ENCODE assay signal across 8 cellular contexts in the genomic region with DNA sequence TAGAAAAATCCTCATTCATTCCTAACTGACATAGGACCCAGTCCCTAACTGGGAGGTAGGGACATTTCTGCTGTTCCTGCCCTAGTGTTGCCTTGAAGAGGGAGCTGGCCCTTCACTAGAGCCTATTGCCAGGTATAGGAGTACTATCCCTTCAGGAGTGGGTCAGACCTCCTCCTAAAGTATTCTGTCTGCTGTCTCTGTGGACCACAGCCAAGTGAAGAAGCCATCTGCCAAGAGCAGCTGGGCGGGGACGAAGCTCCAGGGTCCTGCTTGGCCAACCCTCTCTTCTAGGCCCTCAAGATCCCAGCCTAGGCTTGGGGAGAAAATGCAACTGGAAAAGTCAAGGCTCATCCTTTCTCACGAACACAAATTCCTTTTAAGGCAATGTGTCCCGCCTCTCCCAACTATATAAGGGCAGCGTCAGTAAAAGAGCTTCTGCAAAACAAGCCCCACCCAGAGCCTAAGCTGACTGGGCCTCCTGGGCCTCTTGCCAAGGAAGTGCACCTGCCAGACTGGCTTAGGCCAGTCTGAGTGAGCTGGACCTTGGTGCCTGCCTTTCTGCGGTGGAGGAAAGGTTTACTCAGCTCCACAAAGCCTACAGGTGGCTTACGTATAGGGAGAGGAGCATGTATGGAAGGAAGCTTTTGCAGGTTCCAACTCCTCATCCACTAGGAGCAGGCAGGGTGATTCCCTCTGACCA. TPM values are rescaled to one million over a fixed set of nuclear protein-coding genes. Genes with fewer than 3 reads are reported as not detected.
DNase-seq lines count a peak whose midpoint lies in the region; ATAC-seq and TF ChIP-seq lines count a peak whose summit lies in the region.

No MANE protein-coding gene starts in this region.

- intact Hi-C loops in mucosa of descending colon (cut with DNase I, micrococcal nuclease) (loop anchor here in 1 of 2 donors (10.0 kb wide), 1 partner anchor 195 kb away; no protein-coding TSS in a partner anchor), transverse colon (cut with DNase I; ENCODE audit: low total_unique reads) (loop anchor here (10.0 kb wide), 1 partner anchor 95 kb away; no protein-coding TSS in a partner anchor)

- WGBS in esophagus, 2 donors, result 10 to 20% methylated on average over 7 of the region's 7 CpGs
- 34% methylated on average over 7 of the region's 7 CpGs; no CpG with 5 or more reads in 1 of the 2 donors for WGBS in transverse colon (ENCODE audit: low coverage in 1 of 2), 2 donors

- TF ChIP-seq POLR2A in transverse colon (IDR thresholded peaks at IDR 0.05), result no peak

- H3K36me3 ChIP-seq in esophagus (ENCODE audit: control insufficient read depth in 2 of 2, insufficient read depth in 2 of 2, low read length in 1 of 2) (no peaks in the 10 kb centered on the region), mucosa of descending colon (ENCODE audit: low read depth) (no peaks in the 10 kb centered on the region), transverse colon (peaks cover 0 to 11% (median 0%) of the 10 kb centered on the region in 4 donors)

- no peak for TF ChIP-seq EP300 in transverse colon (IDR thresholded peaks at IDR 0.05; ENCODE audit: low read depth)

- TF ChIP-seq CTCF in VCaP (conservative IDR thresholded peaks at IDR 0.05) (no peak), mucosa of descending colon (IDR thresholded peaks at IDR 0.05) (no peak), transverse colon (IDR thresholded peaks at IDR 0.05) (peak in 1 of 5 experiments; percentile 22)

- no peaks in the 10 kb centered on the region for H3K27me3 ChIP-seq in esophagus (ENCODE audit: control insufficient read depth in 1 of 2, insufficient read depth in 2 of 2, low read length in 2 of 2)
- no peaks in the 10 kb centered on the region for H3K27me3 ChIP-seq in transverse colon

- peak; percentile 41 for ATAC-seq in GM18861 (IDR thresholded peaks at IDR 0.05; ENCODE audit: unreplicated experiment)
- ATAC-seq in HG03103 (IDR thresholded peaks at IDR 0.05; ENCODE audit: low read depth, unreplicated experiment), result peak; percentile 38
- ATAC-seq in mucosa of descending colon, result peak; percentile 86

- H3K4me3 ChIP-seq in esophagus (ENCODE audit: low read depth in 1 of 2, low read length in 2 of 2) (peak overlapping the region in 1 of 2 donors; percentile 57), mucosa of descending colon (no peak overlapping the region), transverse colon (peak overlapping the region in 3 of 4 donors; percentile 65 to 76 (median 67))

- H3K27ac ChIP-seq in VCaP (peak overlapping the region; percentile 96), esophagus (ENCODE audit: low read depth in 2 of 2, low read length in 1 of 2) (peak overlapping the region; percentile 88 to 98), transverse colon (peak overlapping the region; percentile 87 to 95 (median 90))

- peak; percentile 46 for DNase-seq in Ammon's horn (ENCODE audit: low spot score)
- DNase-seq in NCI-H2107 (lab: John Stamatoyannopoulos, UW), result peak; percentile 97
- DNase-seq in mucosa of descending colon, result peak; percentile 95 to 96 (median 95)
- DNase-seq in transverse colon, result peak; percentile 95

- H3K9me3 ChIP-seq in esophagus (ENCODE audit: control insufficient read depth in 2 of 2, insufficient read depth in 1 of 2, low read depth in 1 of 2, low read length in 1 of 2) (no peaks in the 10 kb centered on the region), mucosa of descending colon (no peaks in the 10 kb centered on the region), transverse colon (no peaks in the 10 kb centered on the region)

- in situ Hi-C loops in transverse colon (cut with MboI; ENCODE audit: low pct_ligation_motif_present in 1 of 4, low pct_unique_long_range_greater_than_20kb in 1 of 4, low sequenced_read_pairs in 3 of 4), result no loop called here

- H3K4me1 ChIP-seq in esophagus (ENCODE audit: control insufficient read depth in 2 of 2, insufficient read depth in 2 of 2, low read length in 1 of 2) (no peaks in the 10 kb centered on the region), mucosa of descending colon (ENCODE audit: low read depth) (peaks cover 32% of the 10 kb centered on the region), transverse colon (peaks cover 12 to 43% (median 28%) of the 10 kb centered on the region in 4 donors)

RNA-seq across cellular contexts. Expression of a gene that starts 0.6 kb away (rescaled TPM):
- polyA plus RNA-seq in esophagus, result 10 to 100 TPM; 28.6 to 33.5 TPM
- total RNA-seq in mucosa of descending colon (10 to 100 TPM; 20.2 to 38.0 (median 27.5) TPM), transverse colon (10 to 100 TPM; 22.8 to 65.5 (median 30.8) TPM)

RNA-seq across cellular contexts. Expression of a gene that starts 28.3 kb away (rescaled TPM):
- polyA plus RNA-seq in esophagus, result 10 to 100 TPM; 10.5 to 13.7 TPM
- total RNA-seq in mucosa of descending colon (100 to 1,000 TPM; 125 to 247 (median 187) TPM), transverse colon (100 to 1,000 TPM; 123 to 351 (median 172) TPM)

Comparison
In these comparisons a context has a peak if more than half of its experiments do, and no peak if none do; other contexts are left out.
1. DNase-seq: peak in every context shown above with its lines; median percentile 97 in NCI-H2107; 95 in mucosa of descending colon; 95 in transverse colon; 46 in Ammon's horn.